In the genomic region with DNA sequence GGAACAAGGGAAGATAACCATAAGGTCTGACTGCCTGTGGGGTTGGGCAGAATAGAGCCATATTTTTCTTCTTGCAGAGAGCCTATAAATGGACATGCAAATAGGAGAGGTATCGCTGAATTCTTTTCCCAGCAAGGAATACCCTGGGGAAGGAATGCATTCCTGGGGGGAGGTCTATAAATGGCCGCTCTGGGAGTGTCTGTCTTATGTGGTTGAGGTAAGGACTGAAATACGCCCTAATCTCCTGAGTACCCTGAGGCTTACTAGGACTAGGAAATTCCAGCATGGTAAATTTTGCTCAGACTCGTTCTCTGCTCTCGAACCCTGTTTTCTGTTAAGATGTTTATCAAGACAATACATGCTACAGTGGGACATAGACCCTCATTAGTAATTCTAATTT, we compare ENCODE assay signal across 6 cellular contexts. TPM values are rescaled to one million over a fixed set of nuclear protein-coding genes. Genes with fewer than 3 reads are reported as not detected.
"Had no signal": no experiment of that assay in that cellular context is flagged by ENCODE, and none has a peak within 500 bp of the region (broad histone marks: within the 10 kb centered on the region; RNA-seq: fewer than 3 reads in every experiment).

No MANE protein-coding gene starts in this region.

RNA-seq across cellular contexts. Expression of a gene that starts 6.1 kb away (rescaled TPM):
- total RNA-seq: natural killer cell, psoas muscle, right lobe of liver, spleen, upper lobe of right lung had no signal
- polyA plus RNA-seq: smooth muscle cell had no signal
